Comparison of ENCODE assay signal across 8 cellular contexts in the genomic region with DNA sequence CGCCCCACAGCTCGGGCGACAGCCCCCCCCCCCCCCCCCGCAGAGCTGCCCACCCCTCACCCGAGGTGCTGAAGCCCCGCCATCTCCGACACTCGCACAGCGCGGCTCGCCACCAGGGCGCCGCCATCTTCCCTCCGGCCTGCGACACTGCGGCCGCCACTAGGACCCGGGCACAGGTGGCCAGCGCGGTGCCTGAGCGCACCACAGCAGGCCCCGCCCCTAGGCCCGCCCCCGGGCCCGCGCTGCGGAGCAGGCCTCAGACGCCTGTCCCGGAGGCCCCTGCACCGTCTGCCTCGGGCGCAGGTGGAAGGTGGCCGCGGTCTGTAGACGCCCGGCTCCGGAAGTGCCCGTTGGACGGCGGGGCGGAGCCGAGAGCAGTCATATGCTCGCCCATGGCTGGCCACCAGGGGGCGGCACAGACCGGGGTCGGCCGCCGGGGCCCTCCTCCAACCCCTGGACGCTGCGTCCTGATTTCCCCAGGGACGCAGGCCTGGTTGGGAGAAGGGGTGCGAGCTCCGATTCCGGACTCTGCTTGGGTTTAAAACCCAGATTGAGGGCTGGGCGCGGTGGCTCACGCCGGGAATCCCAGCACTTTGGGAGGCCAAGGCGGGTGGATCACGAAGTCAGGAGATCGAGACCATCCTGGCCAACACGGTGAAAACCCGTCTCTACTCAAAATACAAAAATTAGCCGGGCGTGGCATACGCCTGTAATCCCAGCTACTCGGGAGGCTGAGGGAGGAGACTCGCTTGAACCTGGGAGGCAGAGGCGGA. TPM values are rescaled to one million over a fixed set of nuclear protein-coding genes. Genes with fewer than 3 reads are reported as not detected.
A peak's percentile ranks its signal among the peaks of the same experiment; 100 is the strongest.
DNase-seq lines count a peak whose midpoint lies in the region; ATAC-seq, FAIRE-seq and TF ChIP-seq lines count a peak whose summit lies in the region.

A gene (minus strand): TSS at position 136 of the 773 bp plus-strand sequence. CDS start 9 bp downstream, at position 127.

- intact Hi-C loops in adrenal gland (cut with DNase I) (loop anchor here in 1 of 2 donors (5.0 kb wide), 1 partner anchor 97 kb away; a partner anchor contains a TSS), heart right ventricle (cut with DNase I) (loop anchor here in 8 of 10 donors (1.0 to 10.0 kb wide), 8 partner anchors 72 to 390 kb away; a partner anchor contains a TSS)

- H3K27me3 ChIP-seq in adrenal gland (no peaks in the 10 kb centered on the region), heart right ventricle (no peaks in the 10 kb centered on the region)

- H3K4me3 Mint-ChIP-seq in T-cell (peak within 1 kb of the TSS; percentile 84 to 91 (median 87)), progenitor cell of endocrine pancreas (ENCODE audit: low read depth) (peak within 1 kb of the TSS; percentile 85)

- TF ChIP-seq POLR2A in GM12891 (IDR thresholded peaks at IDR 0.05; ENCODE audit: low read depth, low read length) (peak; percentile 57; the same call in 1 of the 2 replicates), adrenal gland (IDR thresholded peaks at IDR 0.05) (peak; percentile 7 to 88)

- CTCF ChIA-PET in T-cell (lab: Charles Lee), result interaction anchor here (0.6 to 1.6 kb wide), 8 partner anchors 12 to 238 kb away, joined by 3 to 9 read pairs (median 4); a partner anchor contains a TSS

- H3K4me3 ChIP-seq in adrenal gland, result peak within 1 kb of the TSS in 3 of 4 donors; percentile 48 to 93 (median 88)
- H3K4me3 ChIP-seq in heart right ventricle, result peak within 1 kb of the TSS; percentile 66 to 96 (median 86)

- ATAC-seq in HG02840 (IDR thresholded peaks at IDR 0.05; ENCODE audit: low FRiP score, unreplicated experiment) (peak; percentile 89), T-cell (replicated peaks in 1 of 4) (peak; percentile 94 to 97 (median 95)), heart right ventricle (peak; percentile 90 to 96 (median 94))

- 1 to 7% (median 4%) methylated on average over 15 to 64 of the region's 69 CpGs for WGBS in adrenal gland, 4 donors
- WGBS in heart right ventricle, 2 donors, result 3 to 5% methylated on average over 61 to 66 of the region's 69 CpGs

- H3K4me1 ChIP-seq in adrenal gland (replicated peaks in 1 of 2) (peaks cover 11 to 12% of the 10 kb centered on the region in 2 donors), heart right ventricle (peaks cover 6 to 26% (median 19%) of the 10 kb centered on the region in 9 donors)

- H3K9me3 Mint-ChIP-seq in T-cell, result no peaks in the 10 kb centered on the region
- H3K9me3 Mint-ChIP-seq in progenitor cell of endocrine pancreas (ENCODE audit: low read depth), result no peaks in the 10 kb centered on the region

- POLR2A ChIA-PET in T-cell (lab: Charles Lee), result interaction anchor here (0.6 kb wide), 2 partner anchors 237 to 291 kb away, joined by 3 to 9 read pairs; no protein-coding TSS in a partner anchor

- peak within 1 kb of the TSS; percentile 72 to 93 (median 83) for H3K27ac ChIP-seq in adrenal gland
- H3K27ac ChIP-seq in heart right ventricle, result peak within 1 kb of the TSS; percentile 88 to 97 (median 92)

- peak; percentile 97 for FAIRE-seq in GM12891 (lab: Jason Lieb, UNC)

- H3K4me1 Mint-ChIP-seq in T-cell (peaks cover 6 to 19% (median 14%) of the 10 kb centered on the region in 3 donors), progenitor cell of endocrine pancreas (ENCODE audit: low read depth) (peaks cover 2% of the 10 kb centered on the region)

- H3K27me3 Mint-ChIP-seq in T-cell (no peaks in the 10 kb centered on the region), progenitor cell of endocrine pancreas (no peaks in the 10 kb centered on the region)

- H3K9me3 ChIP-seq in adrenal gland (replicated peaks in 1 of 3) (no peaks in the 10 kb centered on the region), heart right ventricle (no peaks in the 10 kb centered on the region)

- TF ChIP-seq CTCF in adrenal gland (IDR thresholded peaks at IDR 0.05), result peak; percentile 97 to 100 (median 99)
- peak; percentile 87 to 100 (median 99) for TF ChIP-seq CTCF in heart right ventricle (IDR thresholded peaks at IDR 0.05)
- TF ChIP-seq CTCF in progenitor cell of endocrine pancreas (IDR thresholded peaks at IDR 0.05; ENCODE audit: unreplicated experiment), result peak; percentile 99

- DNase-seq in GM12891 (ENCODE audit: insufficient read length, low spot score) (peak; percentile 99), NCI-H1436 treated with DMSO at 0.1 percent for 48 hours (lab: John Stamatoyannopoulos, UW) (peak; percentile 76), T-cell (peak; percentile 78 to 96 (median 87)), adrenal gland (peak; percentile 94 to 97 (median 95)), heart right ventricle (peak; percentile 89 to 94), progenitor cell of endocrine pancreas (ENCODE audit: low spot score, unreplicated experiment) (peak; percentile 96), ureter (ENCODE audit: low spot score) (peak; percentile 95)

- H3K36me3 Mint-ChIP-seq in T-cell, result peaks cover 4% of the 10 kb centered on the region
- peaks cover 2% of the 10 kb centered on the region for H3K36me3 Mint-ChIP-seq in progenitor cell of endocrine pancreas (ENCODE audit: insufficient read depth)

- H3K36me3 ChIP-seq in adrenal gland (replicated peaks in 1 of 2) (peaks cover 0 to 32% of the 10 kb centered on the region in 2 donors), heart right ventricle (peaks cover 0 to 35% (median 15%) of the 10 kb centered on the region in 9 donors)

- H3K27ac Mint-ChIP-seq in T-cell (peak within 1 kb of the TSS; percentile 89 to 93), progenitor cell of endocrine pancreas (peak within 1 kb of the TSS; percentile 98)

TF ChIP-seq in GM12891, 5 proteins besides CTCF, POLR2A, EP300 and RAD21:
- peak; percentile 65; the same call in 1 of the 2 replicates for TF ChIP-seq POLR2AphosphoS5 (IDR thresholded peaks at IDR 0.05; ENCODE audit: low read depth, low read length)
- TF ChIP-seq PAX5 (IDR thresholded peaks at IDR 0.05; ENCODE audit: insufficient read depth, low read length, severe bottlenecking), result peak; percentile 76
- no peak for TF ChIP-seq SPI1 (IDR thresholded peaks at IDR 0.05; ENCODE audit: low read depth, low read length)
- 0 out of 2 replicates have a peak, but pooled peaks have one; percentile 53 for TF ChIP-seq POU2F2 (IDR thresholded peaks at IDR 0.05; ENCODE audit: low read depth, low read length)
- peak; percentile 83 for TF ChIP-seq TAF1 (IDR thresholded peaks at IDR 0.05; ENCODE audit: low read depth, low read length)

RNA-seq across cellular contexts. Expression of the gene that starts here (rescaled TPM):
- polyA plus RNA-seq in GM12891 (2012; ENCODE audit: low read depth, missing spikeins), result 46.8 TPM
- total RNA-seq in T-cell (100 to 1,000 TPM; 116 to 170 (median 144) TPM), adrenal gland (100 to 1,000 TPM in 4 of 8 donors, 10 to 100 TPM in 4; 36.7 to 153 (median 82.7) TPM), heart right ventricle (100 to 1,000 TPM in 4 of 10 donors, 10 to 100 TPM in 6; 89.6 to 144 (median 96.5) TPM), progenitor cell of endocrine pancreas (82.7 and 94.0 TPM in 2 replicates), ureter (101 TPM)
- polyA plus RNA-seq in adrenal gland (100 to 1,000 TPM in 2 of 3 donors, 10 to 100 TPM in 1; 60.3 to 214 (median 187) TPM), heart right ventricle (100 to 1,000 TPM in 1 of 2 donors, 10 to 100 TPM in 1; 86.0 to 160 TPM)

Comparison
In these comparisons a context has a peak if more than half of its experiments do, and no peak if none do; other contexts are left out.
1. Peak in every context shown above with its lines: DNase-seq, ATAC-seq, H3K4me3 ChIP-seq and H3K27ac ChIP-seq.